11 cellular contexts compared by ENCODE assay signal in genomic region chr9:24580005-24580404, GRCh38. TPM values are rescaled to one million over a fixed set of nuclear protein-coding genes. Genes with fewer than 3 reads are reported as not detected.
DNase-seq lines count a peak whose midpoint lies in the region; ATAC-seq and TF ChIP-seq lines count a peak whose summit lies in the region.
"Not testable (repeated sequence)": the region's sequence is repeated elsewhere in the genome, so short reads cannot be mapped to it uniquely, and the experiment has no call there.
"Had no signal": no experiment of that assay in that cellular context is flagged by ENCODE, and none has a peak within 500 bp of the region (broad histone marks: within the 10 kb centered on the region; RNA-seq: fewer than 3 reads in every experiment).

No MANE protein-coding gene starts in this region.

- H3K27ac Mint-ChIP-seq in GM23338 = peak overlapping the region; percentile 52; the same call in 1 of the 2 replicates
- H3K27ac Mint-ChIP-seq in WTC11 = peak overlapping the region; percentile 60
- peak overlapping the region; percentile 27 for H3K27ac Mint-ChIP-seq in neural crest cell (ENCODE audit: unreplicated experiment)
- H3K27ac Mint-ChIP-seq in type B pancreatic cell = not testable (repeated sequence)

- H3K4me3 ChIP-seq in GM23338 = peak overlapping the region; percentile 39
- H3K4me3 ChIP-seq in HUES6 (ENCODE audit: low read depth, low read length) = peak overlapping the region; percentile 53
- H3K4me3 ChIP-seq in iPS-15b (ENCODE audit: low read depth, low read length) = peak overlapping the region; percentile 45

- H3K9ac ChIP-seq in HUES6 (ENCODE audit: low read length) = peak overlapping the region; percentile 68
- not testable (repeated sequence) for H3K9ac ChIP-seq in iPS-15b (ENCODE audit: low read depth, low read length)

- H3K9me2 ChIP-seq in GM23338 (ENCODE audit: insufficient read depth) = not testable (repeated sequence)

- H3K27me3 Mint-ChIP-seq in GM23338 (ENCODE audit: insufficient read depth, low read depth, poor library complexity); WTC11 (ENCODE audit: low read depth); neural crest cell (ENCODE audit: low read depth); type B pancreatic cell: not testable (repeated sequence)

- H3K4me1 Mint-ChIP-seq in GM23338 (peaks cover 12% of the 10 kb centered on the region), WTC11 (peaks cover 22% of the 10 kb centered on the region), neural crest cell (peaks cover 10% of the 10 kb centered on the region)
- not testable (repeated sequence) for H3K4me1 Mint-ChIP-seq in type B pancreatic cell (ENCODE audit: unreplicated experiment)

- not testable (repeated sequence) for H3K9me3 Mint-ChIP-seq in GM23338, WTC11, neural crest cell, type B pancreatic cell

- H3K79me2 ChIP-seq in GM23338 (replicated peaks; ENCODE audit: insufficient read depth) = not testable (repeated sequence)

- H3F3A ChIP-seq in GM23338 (replicated peaks; ENCODE audit: low read depth) = not testable (repeated sequence)

- not testable (repeated sequence) for H3K27me3 ChIP-seq in GM23338 (ENCODE audit: insufficient read depth); HUES6 (ENCODE audit: control insufficient read depth, insufficient read depth, low read length); iPS-15b (ENCODE audit: control insufficient read depth, insufficient read depth, low read length)

- TF ChIP-seq CTCF in GM23338 (conservative IDR thresholded peaks at IDR 0.05; ENCODE audit: low read depth in 2 of 2); WTC11 (IDR thresholded peaks at IDR 0.05); neural crest cell (conservative IDR thresholded peaks at IDR 0.05); type B pancreatic cell (conservative IDR thresholded peaks at IDR 0.05): not testable (repeated sequence)

- H4K20me1 ChIP-seq in GM23338 (replicated peaks; ENCODE audit: insufficient read depth) = not testable (repeated sequence)

- H3K36me3 ChIP-seq in GM23338 (ENCODE audit: insufficient read depth); HUES6 (ENCODE audit: control insufficient read depth, insufficient read depth, low read length); iPS-15b (ENCODE audit: control insufficient read depth, insufficient read depth, low read length): not testable (repeated sequence)

- H2AFZ ChIP-seq in GM23338 = peak overlapping the region; percentile 41; the same call in 1 of the 2 replicates

- CTCF ChIA-PET in WTC11 (lab: Charles Lee) = not testable (repeated sequence)

- ATAC-seq in GM23338, WTC11: not testable (repeated sequence)

- H3K9me3 ChIP-seq in HUES6 (ENCODE audit: control insufficient read depth, insufficient read depth, low read depth, low read length); iPS-15b (ENCODE audit: control insufficient read depth, insufficient read depth, low read length): not testable (repeated sequence)

- not testable (repeated sequence) for DNase-seq in GM23338 (ENCODE audit: low spot score); neural crest cell (ENCODE audit: low read depth, low spot score); type B pancreatic cell (ENCODE audit: extremely low spot score, unreplicated experiment)
- DNase-seq in WTC11 (ENCODE audit: low spot score) = peak; percentile 33

- peak overlapping the region; percentile 71 for H3K4me2 ChIP-seq in GM23338

- H3K27ac ChIP-seq in GM23338 (ENCODE audit: low read depth); HUES6 (ENCODE audit: low read depth, low read length): not testable (repeated sequence)

- H3K4me3 Mint-ChIP-seq in GM23338 (peak overlapping the region; percentile 30; the same call in 2 of the 3 replicates), WTC11 (peak overlapping the region; percentile 70), neural crest cell (peak overlapping the region; percentile 61), type B pancreatic cell (peak overlapping the region; percentile 54)

- not testable (repeated sequence) for H3K4me1 ChIP-seq in GM23338 (ENCODE audit: insufficient read depth); HUES6 (ENCODE audit: control insufficient read depth, insufficient read depth, low read length); iPS-15b (ENCODE audit: control insufficient read depth, insufficient read depth, low read length)

- H3K36me3 Mint-ChIP-seq in GM23338 (ENCODE audit: low read depth) (peaks cover 13% of the 10 kb centered on the region; the same call in 2 of the 3 replicates), WTC11 (peaks cover 14% of the 10 kb centered on the region)
- not testable (repeated sequence) for H3K36me3 Mint-ChIP-seq in neural crest cell (ENCODE audit: low read depth); type B pancreatic cell

- POLR2A ChIA-PET in WTC11 (lab: Charles Lee) = not testable (repeated sequence)

TF ChIP-seq in WTC11, 78 proteins besides CTCF, POLR2A, EP300 and RAD21:
- TF ChIP-seq ZNF281 (CRISPR knock-in tag; IDR thresholded peaks at IDR 0.05) (0 out of 2 replicates have a peak, but pooled peaks have one; percentile 20), FOXK1 (CRISPR knock-in tag; IDR thresholded peaks at IDR 0.05) (peak; percentile 55; the same call in 1 of the 2 replicates)

RNA-seq across cellular contexts. Expression of gene IZUMO3, which starts 34.3 kb away (rescaled TPM):
- total RNA-seq in GM23338 (2014; rRNA removed; shearing (Covaris generic)) = not detected in 2 replicates
- not detected in 2 replicates for polyA plus RNA-seq in GM23338 (2016; fragmentation: Nextera tagmentation; extraction: Ambion mirVana)
- total RNA-seq in WTC11 (2021) (not detected in 3 replicates), neural crest cell (not detected in 2 replicates), type B pancreatic cell (ENCODE audit: low replicate concordance) (not detected in 2 replicates)
- total RNA-seq: CD4-positive, CD25-positive, alpha-beta regulatory T cell; CD8-positive, alpha-beta memory T cell; HepG2; HT-29 had no signal
- polyA plus RNA-seq: CD4-positive, CD25-positive, alpha-beta regulatory T cell; CD8-positive, alpha-beta memory T cell; HepG2; IgD-negative memory B cell had no signal
